In the genomic region with DNA sequence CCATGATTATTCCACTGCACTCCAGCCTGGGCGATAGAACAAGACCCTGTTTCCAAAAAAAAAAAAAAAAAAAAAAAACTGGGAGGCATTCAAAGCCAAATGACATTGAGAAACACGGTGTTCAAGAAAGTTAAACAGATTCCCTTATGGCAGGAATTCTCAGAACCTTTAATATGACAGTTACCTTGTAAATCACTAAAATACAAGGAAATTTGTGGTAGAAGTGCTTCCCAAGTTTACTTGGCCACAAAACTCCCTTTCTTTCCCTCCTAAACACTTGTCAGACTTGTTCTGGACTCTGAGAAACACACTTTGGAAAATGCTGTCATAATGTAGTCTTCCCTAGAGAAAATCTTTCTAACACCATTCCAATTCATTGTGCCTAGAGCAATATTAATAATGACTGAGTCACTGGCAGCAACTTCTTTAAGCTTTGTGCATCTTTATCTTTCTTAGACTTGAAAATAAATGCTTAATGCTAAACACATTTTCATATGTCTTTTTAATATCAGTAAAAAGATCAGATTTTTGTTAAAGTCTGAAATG, we compare ENCODE assay signal across 18 cellular contexts.
DNase-seq lines count a peak whose midpoint lies in the region; ATAC-seq and TF ChIP-seq lines count a peak whose summit lies in the region.
"Had no signal": no experiment of that assay in that cellular context is flagged by ENCODE, and none has a peak within 500 bp of the region (broad histone marks: within the 10 kb centered on the region; RNA-seq: fewer than 3 reads in every experiment).

No MANE protein-coding gene starts in this region.

- BruUV-seq in mammary epithelial cell (replicated peaks; lab: Mats Ljungman, UMichigan): no TSS peak
- BruUV-seq in MCF 10A (replicated peaks; lab: Mats Ljungman, UMichigan): no TSS peak

- H4K20me1 ChIP-seq in mammary epithelial cell (ENCODE audit: insufficient read depth, low read length) (no peaks in the 10 kb centered on the region), osteoblast (ENCODE audit: insufficient read depth, low read length) (no peaks in the 10 kb centered on the region)

- H3K79me2 ChIP-seq in mammary epithelial cell (ENCODE audit: insufficient read depth, low read length) (no peaks in the 10 kb centered on the region), osteoblast (ENCODE audit: insufficient read depth, low read length) (no peaks in the 10 kb centered on the region)
- H3K79me2 ChIP-seq: hepatocyte had no signal

- H3K27ac Mint-ChIP-seq in MCF 10A (ENCODE audit: low read depth, unreplicated experiment) (no peak overlapping the region), T-helper 17 cell (peak overlapping the region; percentile 94)

- no peak overlapping the region for H3K4me2 ChIP-seq in mammary epithelial cell (ENCODE audit: insufficient read depth, low read depth, low read length)
- H3K4me2 ChIP-seq in osteoblast (ENCODE audit: insufficient read depth, low read length): no peak overlapping the region
- H3K4me2 ChIP-seq: hepatocyte, SK-N-SH had no signal

- H3K4me3 Mint-ChIP-seq in MCF 10A (ENCODE audit: unreplicated experiment) (no peak overlapping the region), T-helper 17 cell (no peak overlapping the region)

- no peaks in the 10 kb centered on the region for H3K36me3 ChIP-seq in mammary epithelial cell (ENCODE audit: insufficient read depth, low read length)
- no peaks in the 10 kb centered on the region for H3K36me3 ChIP-seq in osteoblast (ENCODE audit: insufficient read depth, low read length)
- H3K36me3 ChIP-seq: ovary had no signal

- intact Hi-C loops in mammary epithelial cell (cut with micrococcal nuclease) (no loop called here), MCF 10A (cut with micrococcal nuclease) (loop anchor here (10.0 kb wide), 1 partner anchor 315 kb away; no protein-coding TSS in a partner anchor)

- H3K36me3 Mint-ChIP-seq in MCF 10A (ENCODE audit: insufficient read depth, unreplicated experiment) (no peaks in the 10 kb centered on the region), T-helper 17 cell (ENCODE audit: low read depth) (peaks cover 7% of the 10 kb centered on the region)

- no peaks in the 10 kb centered on the region for H3K9me3 Mint-ChIP-seq in MCF 10A (ENCODE audit: unreplicated experiment)

- H3K27me3 Mint-ChIP-seq in MCF 10A (ENCODE audit: insufficient read depth, unreplicated experiment) (no peaks in the 10 kb centered on the region), T-helper 17 cell (no peaks in the 10 kb centered on the region)

- H3K4me1 Mint-ChIP-seq in MCF 10A (ENCODE audit: insufficient read depth, unreplicated experiment) (no peaks in the 10 kb centered on the region), T-helper 17 cell (peaks cover 59% of the 10 kb centered on the region)

- no peak for TF ChIP-seq CTCF in mammary epithelial cell (conservative IDR thresholded peaks at IDR 0.05 in 1 of 2, IDR thresholded peaks at IDR 0.05 in 1 of 2; ENCODE audit: extremely low read depth in 1 of 2, insufficient read depth in 1 of 2, low read depth in 1 of 2, low read length in 2 of 2)
- no peak for TF ChIP-seq CTCF in MCF 10A (IDR thresholded peaks at IDR 0.05; ENCODE audit: unreplicated experiment)
- no peak for TF ChIP-seq CTCF in fibroblast of the aortic adventitia (IDR thresholded peaks at IDR 0.05; ENCODE audit: insufficient read depth, low read length)
- TF ChIP-seq CTCF in osteoblast (IDR thresholded peaks at IDR 0.05; ENCODE audit: extremely low read depth, low read depth, low read length): no peak

- H3K27me3 ChIP-seq in mammary epithelial cell (ENCODE audit: insufficient read depth, low read length): no peaks in the 10 kb centered on the region
- no peaks in the 10 kb centered on the region for H3K27me3 ChIP-seq in osteoblast (ENCODE audit: insufficient read depth, low read length)
- H3K27me3 ChIP-seq: dorsolateral prefrontal cortex, hepatocyte, ovary had no signal

- H2AFZ ChIP-seq in mammary epithelial cell (ENCODE audit: low read depth, low read length) (no peak overlapping the region), osteoblast (ENCODE audit: low read length) (no peak overlapping the region)
- H2AFZ ChIP-seq: hepatocyte had no signal

- CTCF ChIA-PET in mammary epithelial cell (lab: Charles Lee; ENCODE audit: low non-redundant PET): no interaction called here
- CTCF ChIA-PET in MCF 10A (lab: Yijun Ruan, JAX): interaction anchor here (1.3 to 2.1 kb wide), 2 partner anchors 21 to 57 kb away, joined by 5 to 17 read pairs; no protein-coding TSS in a partner anchor

- no peak overlapping the region for H3K27ac ChIP-seq in mammary epithelial cell (ENCODE audit: insufficient read depth, low read depth, low read length)
- no peak overlapping the region for H3K27ac ChIP-seq in osteoblast (ENCODE audit: low read depth, low read length)
- H3K27ac ChIP-seq: dorsolateral prefrontal cortex, hepatocyte, ovary had no signal

- ATAC-seq in T-helper 17 cell: no peak
- no peak for ATAC-seq in HG02798 (IDR thresholded peaks at IDR 0.05; ENCODE audit: poor library complexity, unreplicated experiment)

- WGBS in mammary epithelial cell (ENCODE audit: low coverage, missing lambda C conversion rate): 20% methylated on average over 2 of the region's 2 CpGs

- H3K4me3 ChIP-seq in mammary epithelial cell (replicated peaks in 1 of 3; ENCODE audit: insufficient read depth in 1 of 3, low read depth in 2 of 3, low read length in 3 of 3) (no peak overlapping the region), fibroblast of the aortic adventitia (ENCODE audit: low read depth, low read length) (no peak overlapping the region), osteoblast (ENCODE audit: insufficient read depth, low read length) (no peak overlapping the region)
- H3K4me3 ChIP-seq: dorsolateral prefrontal cortex, hepatocyte, ovary had no signal

- H3K9me3 ChIP-seq in mammary epithelial cell (replicated peaks; ENCODE audit: insufficient read depth, low read length) (no peaks in the 10 kb centered on the region), T-helper 17 cell (ENCODE audit: control insufficient read depth, low read length, poor library complexity, severe bottlenecking) (no peaks in the 10 kb centered on the region), osteoblast (ENCODE audit: low read depth, low read length) (no peaks in the 10 kb centered on the region)
- H3K9me3 ChIP-seq: ovary, SK-N-SH had no signal

- POLR2A ChIA-PET in MCF 10A (lab: Yijun Ruan, JAX): no interaction called here

- H3K4me1 ChIP-seq in mammary epithelial cell (ENCODE audit: insufficient read depth, low read length) (no peaks in the 10 kb centered on the region), osteoblast (ENCODE audit: insufficient read depth, low read length) (peaks cover 10% of the 10 kb centered on the region)

- no peak overlapping the region for H3K9ac ChIP-seq in mammary epithelial cell (ENCODE audit: insufficient read depth, low read length)
- H3K9ac ChIP-seq: SK-N-SH had no signal

- in situ Hi-C loops in mammary epithelial cell (cut with MboI; ENCODE audit: low sequenced_read_pairs in 2 of 2): no loop called here

- dilution Hi-C loops in mammary epithelial cell (cut with HindIII; ENCODE audit: low sequenced_read_pairs): no loop called here

- peak; percentile 65 for DNase-seq in mammary epithelial cell
- no peak for DNase-seq in MCF 10A (ENCODE audit: unreplicated experiment)
- no peak for DNase-seq in T-helper 17 cell
- DNase-seq in fibroblast of the aortic adventitia (ENCODE audit: low read depth): peak; percentile 26
- DNase-seq in osteoblast (ENCODE audit: insufficient read length, low spot score, missing footprints): no peak
- DNase-seq in NCI-H524 treated with DMSO at 0.1 percent for 48 hours (lab: John Stamatoyannopoulos, UW): no peak
- DNase-seq in NCI-H2227 (lab: John Stamatoyannopoulos, UW; ENCODE audit: unreplicated experiment): no peak
- DNase-seq: activated CD8-positive, alpha-beta memory T cell treated with anti-CD3 and anti-CD28 coated beads for 24 hours; activated gamma-delta T cell; dorsolateral prefrontal cortex; kidney glomerular epithelial cell; NCI-H1930; NCI-H510A treated with DMSO at 0.1 percent for 48 hours; ovary; SK-N-SH; stimulated activated CD4-positive, alpha-beta T cell treated with anti-CD3 and anti-CD28 coated beads, Interleukin-2, amount 100 ng/mL, for 24 hours had no signal

Comparison
In these comparisons a context has a peak if more than half of its experiments do, and no peak if none do; other contexts are left out.
1. DNase-seq: peak in mammary epithelial cell (single experiment) and fibroblast of the aortic adventitia (single experiment); none in MCF 10A (single experiment), T-helper 17 cell (0 of 3), osteoblast (single experiment), NCI-H524 treated with DMSO at 0.1 percent for 48 hours (single experiment) and NCI-H2227 (single experiment).